Comparison of ENCODE assay signal across 1 cellular context in the genomic region with DNA sequence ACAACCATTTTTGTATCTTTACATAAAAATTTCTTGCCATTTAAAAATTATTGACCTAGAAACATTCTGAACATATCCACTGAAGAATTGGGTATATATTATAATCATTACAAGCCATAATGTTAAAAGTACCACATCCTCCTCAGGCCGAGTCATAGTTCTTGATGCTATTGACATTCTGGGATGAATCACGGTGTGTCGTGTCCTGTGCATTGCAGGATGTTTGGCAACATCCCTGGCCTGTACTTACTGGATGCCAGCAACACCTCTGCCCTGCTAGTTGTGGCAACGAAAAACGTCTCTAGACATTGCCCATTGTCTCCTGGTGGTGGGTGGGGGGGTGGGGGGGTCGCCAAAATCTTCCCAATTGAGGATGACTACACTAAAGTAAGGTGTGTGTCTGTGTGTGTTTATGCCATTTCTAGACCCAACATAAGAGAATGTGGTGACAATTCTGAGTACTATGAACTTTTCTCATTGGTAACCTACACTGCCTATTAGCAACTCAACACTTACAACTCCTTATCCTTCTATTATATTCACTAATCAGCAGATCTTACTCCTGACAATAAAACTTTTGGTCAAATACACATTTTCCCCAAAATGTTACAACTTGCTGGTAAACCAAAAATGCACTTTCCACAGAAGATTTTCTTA.
TF ChIP-seq lines count a peak whose summit lies in the region.

No MANE protein-coding gene starts in this region.

TF ChIP-seq in IMR-90, 13 proteins besides CTCF, POLR2A, EP300 and RAD21:
- TF ChIP-seq NFE2L2 (IDR thresholded peaks at IDR 0.05; ENCODE audit: low read depth, low read length) = peak; percentile 67; the same call in 1 of the 2 replicates
- TF ChIP-seq RFX5 (IDR thresholded peaks at IDR 0.05; ENCODE audit: low read depth, low read length) = no peak
- TF ChIP-seq MAFK (IDR thresholded peaks at IDR 0.05; ENCODE audit: low read depth, low read length) = no peak
- no peak for TF ChIP-seq SMC3 (IDR thresholded peaks at IDR 0.05; ENCODE audit: low read depth, low read length)
- TF ChIP-seq BHLHE40 (IDR thresholded peaks at IDR 0.05; ENCODE audit: low read depth, low read length) = 0 out of 2 replicates have a peak, but pooled peaks have one; percentile 57
- TF ChIP-seq ELK1 (IDR thresholded peaks at IDR 0.05; ENCODE audit: borderline replicate concordance, low read depth, low read length) = no peak
- no peak for TF ChIP-seq MXI1 (IDR thresholded peaks at IDR 0.05; ENCODE audit: borderline replicate concordance, low read depth, low read length)
- TF ChIP-seq RCOR1 (IDR thresholded peaks at IDR 0.05; ENCODE audit: insufficient replicate concordance, low read length) = no peak
- TF ChIP-seq, protein P1, sequence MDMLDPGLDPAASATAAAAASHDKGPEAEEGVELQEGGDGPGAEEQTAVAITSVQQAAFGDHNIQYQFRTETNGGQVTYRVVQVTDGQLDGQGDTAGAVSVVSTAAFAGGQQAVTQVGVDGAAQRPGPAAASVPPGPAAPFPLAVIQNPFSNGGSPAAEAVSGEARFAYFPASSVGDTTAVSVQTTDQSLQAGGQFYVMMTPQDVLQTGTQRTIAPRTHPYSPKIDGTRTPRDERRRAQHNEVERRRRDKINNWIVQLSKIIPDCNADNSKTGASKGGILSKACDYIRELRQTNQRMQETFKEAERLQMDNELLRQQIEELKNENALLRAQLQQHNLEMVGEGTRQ (IDR thresholded peaks at IDR 0.05; ENCODE audit: low read depth, low read length) = no peak
- TF ChIP-seq CEBPB (IDR thresholded peaks at IDR 0.05; ENCODE audit: low read depth, low read length) = peak; percentile 99
- TF ChIP-seq FOS (IDR thresholded peaks at IDR 0.05; ENCODE audit: low read depth, low read length) = peak; percentile 95
- no peak for TF ChIP-seq MAZ (IDR thresholded peaks at IDR 0.05; ENCODE audit: borderline replicate concordance, low read depth, low read length)
- TF ChIP-seq CHD1 (IDR thresholded peaks at IDR 0.05; ENCODE audit: low read depth, low read length) = no peak
